1 cellular context compared by ENCODE assay signal in genomic region chr1:30790256-30790525, GRCh38. TPM values are rescaled to one million over a fixed set of nuclear protein-coding genes. Genes with fewer than 3 reads are reported as not detected.
"Had no signal": no experiment of that assay in that cellular context is flagged by ENCODE, and none has a peak within 500 bp of the region (broad histone marks: within the 10 kb centered on the region; RNA-seq: fewer than 3 reads in every experiment).

No MANE protein-coding gene starts in this region.

RNA-seq across cellular contexts. Expression of gene LAPTM5, which starts 32.6 kb away (rescaled TPM):
- total RNA-seq: fibroblast of villous mesenchyme had no signal
